In genomic region chr3:53161345-53161819, GRCh38 we compare ENCODE assay signal across 8 cellular contexts. TPM values are rescaled to one million over a fixed set of nuclear protein-coding genes. Genes with fewer than 3 reads are reported as not detected.
DNase-seq lines count a peak whose midpoint lies in the region; ATAC-seq, FAIRE-seq and TF ChIP-seq lines count a peak whose summit lies in the region.

No MANE protein-coding gene starts in this region.

- H3K4me3 ChIP-seq in AG09309 (ENCODE audit: control insufficient read depth, low read depth, low read length) (peak overlapping the region; percentile 95), right atrium auricular region (peak overlapping the region; percentile 83 to 93), small intestine (ENCODE audit: low read depth in 1 of 2, low read length in 2 of 2) (peak overlapping the region; percentile 84 to 91)

- H3K9me3 ChIP-seq in right atrium auricular region (no peaks in the 10 kb centered on the region), small intestine (ENCODE audit: control insufficient read depth, low read depth) (no peaks in the 10 kb centered on the region)

- no peak for TF ChIP-seq CTCF in AG09309 (IDR thresholded peaks at IDR 0.05; ENCODE audit: control insufficient read depth, insufficient read depth, low read depth, low read length, missing control alignments)
- TF ChIP-seq CTCF in right atrium auricular region (IDR thresholded peaks at IDR 0.05), result no peak

- H3K27me3 Mint-ChIP-seq in activated naive CD4-positive, alpha-beta T cell treated with anti-CD3 and anti-CD28 coated beads for 36 hours (ENCODE audit: low read depth), result peaks cover 17% of the 10 kb centered on the region

- H3K36me3 ChIP-seq in right atrium auricular region (no peaks in the 10 kb centered on the region), small intestine (ENCODE audit: control insufficient read depth in 2 of 2, insufficient read depth in 2 of 2, low read length in 2 of 2) (peaks cover 0 to 3% of the 10 kb centered on the region in 2 donors)

- CTCF ChIA-PET in activated naive CD4-positive, alpha-beta T cell treated with anti-CD3 and anti-CD28 coated beads for 36 hours (lab: Charles Lee), result interaction anchor here (3.4 kb wide), 1 partner anchor 27 kb away, joined by 14 read pairs; no protein-coding TSS in a partner anchor

- H3K27ac Mint-ChIP-seq in activated naive CD4-positive, alpha-beta T cell treated with anti-CD3 and anti-CD28 coated beads for 36 hours, result peak overlapping the region; percentile 59

- no peaks in the 10 kb centered on the region for H3K27me3 ChIP-seq in right atrium auricular region
- no peaks in the 10 kb centered on the region for H3K27me3 ChIP-seq in small intestine (ENCODE audit: control insufficient read depth in 2 of 2, insufficient read depth in 2 of 2, low read length in 2 of 2)

- H3K4me1 Mint-ChIP-seq in activated naive CD4-positive, alpha-beta T cell treated with anti-CD3 and anti-CD28 coated beads for 36 hours (ENCODE audit: low read depth), result peaks cover 18% of the 10 kb centered on the region

- no peaks in the 10 kb centered on the region for H3K36me3 Mint-ChIP-seq in activated naive CD4-positive, alpha-beta T cell treated with anti-CD3 and anti-CD28 coated beads for 36 hours (ENCODE audit: low read depth)

- FAIRE-seq in small intestine (lab: Jason Lieb, UNC), result no peak

- WGBS in small intestine, 3 donors, result 0 to 1% (median 1%) methylated on average over 24 to 60 of the region's 60 CpGs

- H3K4me1 ChIP-seq in right atrium auricular region (peaks cover 0 to 61% of the 10 kb centered on the region in 2 donors), small intestine (ENCODE audit: control insufficient read depth in 2 of 2, insufficient read depth in 1 of 2, low read depth in 1 of 2, low read length in 1 of 2) (peaks cover 5 to 7% of the 10 kb centered on the region in 2 donors)

- peak overlapping the region; percentile 74 for H3K4me3 Mint-ChIP-seq in activated naive CD4-positive, alpha-beta T cell treated with anti-CD3 and anti-CD28 coated beads for 36 hours

- peak overlapping the region; percentile 88 to 92 for H3K27ac ChIP-seq in right atrium auricular region
- H3K27ac ChIP-seq in small intestine (ENCODE audit: low read depth in 1 of 2, low read length in 1 of 2), result peak overlapping the region; percentile 85 to 95

- H3K9me3 Mint-ChIP-seq in activated naive CD4-positive, alpha-beta T cell treated with anti-CD3 and anti-CD28 coated beads for 36 hours, result no peaks in the 10 kb centered on the region

- peak; percentile 5 for ATAC-seq in HG03457 (IDR thresholded peaks at IDR 0.05; ENCODE audit: unreplicated experiment)

- DNase-seq in AG09309 (ENCODE audit: low read depth) (no peak), GM19238 (ENCODE audit: insufficient read length, low spot score) (peak; percentile 51), right atrium auricular region (ENCODE audit: low spot score) (no peak), small intestine (no peak), DMS79 treated with DMSO at 0.1 percent for 48 hours (lab: John Stamatoyannopoulos, UW) (no peak)
- peak; percentile 14 for DNase-seq in activated naive CD4-positive, alpha-beta T cell treated with anti-CD3 and anti-CD28 coated beads for 36 hours
- no peak for DNase-seq in effector CD8-positive, alpha-beta T cell (lab: John Stamatoyannopoulos, UW)

- intact Hi-C loops in activated naive CD4-positive, alpha-beta T cell treated with anti-CD3 and anti-CD28 coated beads for 36 hours (cut with micrococcal nuclease), result loop anchor here (2.0 kb wide), 1 partner anchor 59 kb away; no protein-coding TSS in a partner anchor

RNA-seq across cellular contexts. Expression of gene PRKCD, which starts 0.4 kb away (rescaled TPM):
- 10 to 100 TPM in 1 of 2 experiments, 1 to 10 TPM in 1; 9.1 to 10.2 TPM for total RNA-seq in activated naive CD4-positive, alpha-beta T cell treated with anti-CD3 and anti-CD28 coated beads for 36 hours
- 10 to 100 TPM; 11.1 to 14.8 TPM for total RNA-seq in right atrium auricular region
- polyA plus RNA-seq in small intestine, result 100 to 1,000 TPM in 1 of 3 donors, 10 to 100 TPM in 2; 28.9 to 150 (median 99.7) TPM

RNA-seq across cellular contexts. Expression of gene RFT1, which starts 31.1 kb away (rescaled TPM):
- 10 to 100 TPM; 29.9 to 31.7 TPM for total RNA-seq in activated naive CD4-positive, alpha-beta T cell treated with anti-CD3 and anti-CD28 coated beads for 36 hours
- total RNA-seq in right atrium auricular region, result 1 to 10 TPM; 6.2 to 6.8 TPM
- polyA plus RNA-seq in small intestine, result 10 to 100 TPM in 1 of 3 donors, 1 to 10 TPM in 2; 1.3 to 17.2 (median 1.9) TPM

Comparison
In these comparisons a context has a peak if more than half of its experiments do, and no peak if none do; other contexts are left out.
1. DNase-seq: peak in GM19238 (single experiment) and activated naive CD4-positive, alpha-beta T cell treated with anti-CD3 and anti-CD28 coated beads for 36 hours (single experiment); none in AG09309 (single experiment), right atrium auricular region (single experiment), small intestine (single experiment), DMS79 treated with DMSO at 0.1 percent for 48 hours (single experiment) and effector CD8-positive, alpha-beta T cell (single experiment).
2. Peak in every context shown above with its lines, with median percentiles within 50 percentile points of each other: H3K4me3 ChIP-seq.